12 cellular contexts compared by ENCODE assay signal in the genomic region with DNA sequence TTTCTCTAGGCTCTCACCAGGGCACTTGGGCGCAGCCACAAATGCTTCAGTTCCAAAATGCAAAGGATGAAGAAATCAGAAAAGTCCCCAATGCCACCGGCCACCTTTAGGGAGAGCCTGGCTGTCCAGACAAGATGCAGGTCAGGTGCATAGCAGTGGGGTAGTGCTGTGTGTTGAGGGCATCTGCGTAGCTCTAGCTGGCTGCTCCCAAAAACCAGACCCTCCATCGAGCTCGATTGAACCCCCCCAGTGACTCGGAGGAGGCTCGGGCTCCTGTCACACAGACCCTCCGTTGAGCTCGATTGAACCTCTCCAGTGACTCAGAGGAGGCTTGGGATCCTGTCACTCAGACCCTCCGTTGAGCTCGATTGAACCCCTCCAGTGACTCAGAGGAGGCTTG. TPM values are rescaled to one million over a fixed set of nuclear protein-coding genes. Genes with fewer than 3 reads are reported as not detected.
DNase-seq lines count a peak whose midpoint lies in the region; ATAC-seq, FAIRE-seq and TF ChIP-seq lines count a peak whose summit lies in the region.
"Not testable (repeated sequence)": the region's sequence is repeated elsewhere in the genome, so short reads cannot be mapped to it uniquely, and the experiment has no call there.
"Had no signal": no experiment of that assay in that cellular context is flagged by ENCODE, and none has a peak within 500 bp of the region (broad histone marks: within the 10 kb centered on the region; RNA-seq: fewer than 3 reads in every experiment).

No MANE protein-coding gene starts in this region.

- not testable (repeated sequence) for H3K4me3 Mint-ChIP-seq in central memory CD8-positive, alpha-beta T cell

- not testable (repeated sequence) for H3K36me3 ChIP-seq in kidney epithelial cell (ENCODE audit: control insufficient read depth, insufficient read depth, low read length); rectal smooth muscle tissue (ENCODE audit: control insufficient read depth, insufficient read depth, low read length)

- H3K4me3 ChIP-seq in kidney epithelial cell (ENCODE audit: low read depth, low read length); rectal smooth muscle tissue (ENCODE audit: low read length): not testable (repeated sequence)

- not testable (repeated sequence) for H3K4me1 Mint-ChIP-seq in central memory CD8-positive, alpha-beta T cell

- peaks cover 52% of the 10 kb centered on the region for H3K27me3 Mint-ChIP-seq in central memory CD8-positive, alpha-beta T cell

- H3K4me1 ChIP-seq in rectal smooth muscle tissue (ENCODE audit: control insufficient read depth, insufficient read depth, low read length) = not testable (repeated sequence)

- H3K9me3 Mint-ChIP-seq in central memory CD8-positive, alpha-beta T cell = not testable (repeated sequence)

- not testable (repeated sequence) for H3K27me3 ChIP-seq in kidney epithelial cell (ENCODE audit: control insufficient read depth, insufficient read depth, low read length); rectal smooth muscle tissue (ENCODE audit: control insufficient read depth, insufficient read depth, low read length)

- not testable (repeated sequence) for H3K36me3 Mint-ChIP-seq in central memory CD8-positive, alpha-beta T cell (ENCODE audit: insufficient read depth)

- H3K9ac ChIP-seq in rectal smooth muscle tissue (ENCODE audit: low read length) = not testable (repeated sequence)

- not testable (repeated sequence) for TF ChIP-seq CTCF in kidney epithelial cell (IDR thresholded peaks at IDR 0.05; ENCODE audit: insufficient read depth, low read length, poor library complexity, severe bottlenecking)

- intact Hi-C loops in cardiac septum (cut with DNase I) = not testable (repeated sequence)

- FAIRE-seq in RCC 7860 (lab: Jason Lieb, UNC) = peak; percentile 91

- not testable (repeated sequence) for ATAC-seq in central memory CD8-positive, alpha-beta T cell (replicated peaks; ENCODE audit: extremely low read depth, poor library complexity, severe bottlenecking)

- H3K27ac ChIP-seq in rectal smooth muscle tissue (ENCODE audit: low read depth, low read length) = peak overlapping the region; percentile 15

- DNase-seq in RCC 7860 (ENCODE audit: low spot score) (peak; percentile 61), cardiac septum (ENCODE audit: low spot score) (peak; percentile 26), kidney epithelial cell (ENCODE audit: low read depth) (peak; percentile 7)
- DNase-seq in central memory CD8-positive, alpha-beta T cell (ENCODE audit: low spot score in 2 of 2) = not testable (repeated sequence)

- H3K27ac Mint-ChIP-seq in central memory CD8-positive, alpha-beta T cell (ENCODE audit: low read depth) = peak overlapping the region; percentile 4

RNA-seq across cellular contexts. Expression of a gene that starts 47.5 kb away (rescaled TPM):
- total RNA-seq in cardiac septum (not detected), kidney epithelial cell (not detected in 2 replicates)
- total RNA-seq: A673; CD4-positive, alpha-beta memory T cell; CD4-positive, CD25-positive, alpha-beta regulatory T cell; CD8-positive, alpha-beta memory T cell; Daoy; G401; GM12878 had no signal
